1 cellular context compared by ENCODE assay signal in the genomic region with DNA sequence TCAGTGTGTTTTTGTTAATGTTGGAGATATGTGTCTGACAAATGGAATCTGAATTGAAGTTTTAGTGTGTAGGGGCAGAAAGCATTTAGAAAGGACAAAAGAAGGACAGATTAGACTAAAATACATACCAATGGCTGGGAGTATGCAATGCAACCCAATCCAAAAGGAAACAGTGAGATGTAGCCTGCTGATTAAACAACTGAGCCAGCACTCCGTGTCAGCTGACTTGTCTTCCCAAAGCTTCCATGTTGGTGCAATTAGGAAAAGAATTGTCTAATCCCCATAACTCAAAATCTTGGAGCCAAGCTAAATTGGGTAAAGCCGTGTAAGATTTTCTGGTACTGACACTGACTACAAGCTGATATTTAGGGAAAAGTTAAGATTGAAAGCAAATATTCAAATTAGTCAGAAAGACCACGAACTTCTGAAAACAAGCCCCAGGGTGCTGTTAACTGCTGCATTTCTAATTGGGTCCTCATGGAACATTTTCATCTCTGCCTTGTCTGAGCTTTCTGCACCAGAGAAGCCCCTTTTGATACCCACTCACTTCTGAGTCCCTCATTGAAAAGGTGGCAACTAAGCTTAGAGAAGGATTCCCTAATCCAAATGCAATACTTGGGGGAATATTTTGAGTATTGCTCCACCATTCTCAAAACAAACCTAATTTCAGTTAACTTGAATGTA.
TF ChIP-seq lines count a peak whose summit lies in the region.

No MANE protein-coding gene starts in this region.

TF ChIP-seq in GM23338, 12 proteins besides CTCF, POLR2A, EP300 and RAD21 (continued from another document):
- TF ChIP-seq, protein P1, sequence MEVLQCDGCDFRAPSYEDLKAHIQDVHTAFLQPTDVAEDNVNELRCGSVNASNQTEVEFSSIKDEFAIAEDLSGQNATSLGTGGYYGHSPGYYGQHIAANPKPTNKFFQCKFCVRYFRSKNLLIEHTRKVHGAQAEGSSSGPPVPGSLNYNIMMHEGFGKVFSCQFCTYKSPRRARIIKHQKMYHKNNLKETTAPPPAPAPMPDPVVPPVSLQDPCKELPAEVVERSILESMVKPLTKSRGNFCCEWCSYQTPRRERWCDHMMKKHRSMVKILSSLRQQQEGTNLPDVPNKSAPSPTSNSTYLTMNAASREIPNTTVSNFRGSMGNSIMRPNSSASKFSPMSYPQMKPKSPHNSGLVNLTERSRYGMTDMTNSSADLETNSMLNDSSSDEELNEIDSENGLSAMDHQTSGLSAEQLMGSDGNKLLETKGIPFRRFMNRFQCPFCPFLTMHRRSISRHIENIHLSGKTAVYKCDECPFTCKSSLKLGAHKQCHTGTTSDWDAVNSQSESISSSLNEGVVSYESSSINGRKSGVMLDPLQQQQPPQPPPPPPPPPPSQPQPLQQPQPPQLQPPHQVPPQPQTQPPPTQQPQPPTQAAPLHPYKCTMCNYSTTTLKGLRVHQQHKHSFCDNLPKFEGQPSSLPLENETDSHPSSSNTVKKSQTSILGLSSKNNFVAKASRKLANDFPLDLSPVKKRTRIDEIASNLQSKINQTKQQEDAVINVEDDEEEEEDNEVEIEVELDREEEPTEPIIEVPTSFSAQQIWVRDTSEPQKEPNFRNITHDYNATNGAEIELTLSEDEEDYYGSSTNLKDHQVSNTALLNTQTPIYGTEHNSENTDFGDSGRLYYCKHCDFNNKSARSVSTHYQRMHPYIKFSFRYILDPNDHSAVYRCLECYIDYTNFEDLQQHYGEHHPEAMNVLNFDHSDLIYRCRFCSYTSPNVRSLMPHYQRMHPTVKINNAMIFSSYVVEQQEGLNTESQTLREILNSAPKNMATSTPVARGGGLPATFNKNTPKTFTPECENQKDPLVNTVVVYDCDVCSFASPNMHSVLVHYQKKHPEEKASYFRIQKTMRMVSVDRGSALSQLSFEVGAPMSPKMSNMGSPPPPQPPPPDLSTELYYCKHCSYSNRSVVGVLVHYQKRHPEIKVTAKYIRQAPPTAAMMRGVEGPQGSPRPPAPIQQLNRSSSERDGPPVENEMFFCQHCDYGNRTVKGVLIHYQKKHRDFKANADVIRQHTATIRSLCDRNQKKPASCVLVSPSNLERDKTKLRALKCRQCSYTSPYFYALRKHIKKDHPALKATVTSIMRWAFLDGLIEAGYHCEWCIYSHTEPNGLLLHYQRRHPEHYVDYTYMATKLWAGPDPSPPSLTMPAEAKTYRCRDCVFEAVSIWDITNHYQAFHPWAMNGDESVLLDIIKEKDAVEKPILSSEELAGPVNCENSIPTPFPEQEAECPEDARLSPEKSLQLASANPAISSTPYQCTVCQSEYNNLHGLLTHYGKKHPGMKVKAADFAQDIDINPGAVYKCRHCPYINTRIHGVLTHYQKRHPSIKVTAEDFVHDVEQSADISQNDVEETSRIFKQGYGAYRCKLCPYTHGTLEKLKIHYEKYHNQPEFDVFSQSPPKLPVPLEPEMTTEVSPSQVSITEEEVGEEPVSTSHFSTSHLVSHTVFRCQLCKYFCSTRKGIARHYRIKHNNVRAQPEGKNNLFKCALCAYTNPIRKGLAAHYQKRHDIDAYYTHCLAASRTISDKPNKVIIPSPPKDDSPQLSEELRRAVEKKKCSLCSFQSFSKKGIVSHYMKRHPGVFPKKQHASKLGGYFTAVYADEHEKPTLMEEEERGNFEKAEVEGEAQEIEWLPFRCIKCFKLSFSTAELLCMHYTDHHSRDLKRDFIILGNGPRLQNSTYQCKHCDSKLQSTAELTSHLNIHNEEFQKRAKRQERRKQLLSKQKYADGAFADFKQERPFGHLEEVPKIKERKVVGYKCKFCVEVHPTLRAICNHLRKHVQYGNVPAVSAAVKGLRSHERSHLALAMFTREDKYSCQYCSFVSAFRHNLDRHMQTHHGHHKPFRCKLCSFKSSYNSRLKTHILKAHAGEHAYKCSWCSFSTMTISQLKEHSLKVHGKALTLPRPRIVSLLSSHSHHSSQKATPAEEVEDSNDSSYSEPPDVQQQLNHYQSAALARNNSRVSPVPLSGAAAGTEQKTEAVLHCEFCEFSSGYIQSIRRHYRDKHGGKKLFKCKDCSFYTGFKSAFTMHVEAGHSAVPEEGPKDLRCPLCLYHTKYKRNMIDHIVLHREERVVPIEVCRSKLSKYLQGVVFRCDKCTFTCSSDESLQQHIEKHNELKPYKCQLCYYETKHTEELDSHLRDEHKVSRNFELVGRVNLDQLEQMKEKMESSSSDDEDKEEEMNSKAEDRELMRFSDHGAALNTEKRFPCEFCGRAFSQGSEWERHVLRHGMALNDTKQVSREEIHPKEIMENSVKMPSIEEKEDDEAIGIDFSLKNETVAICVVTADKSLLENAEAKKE (CRISPR knock-in tag; IDR thresholded peaks at IDR 0.05), result no peak
TF ChIP-seq in GM23338: peak in this region for 0.
